In the genomic region with DNA sequence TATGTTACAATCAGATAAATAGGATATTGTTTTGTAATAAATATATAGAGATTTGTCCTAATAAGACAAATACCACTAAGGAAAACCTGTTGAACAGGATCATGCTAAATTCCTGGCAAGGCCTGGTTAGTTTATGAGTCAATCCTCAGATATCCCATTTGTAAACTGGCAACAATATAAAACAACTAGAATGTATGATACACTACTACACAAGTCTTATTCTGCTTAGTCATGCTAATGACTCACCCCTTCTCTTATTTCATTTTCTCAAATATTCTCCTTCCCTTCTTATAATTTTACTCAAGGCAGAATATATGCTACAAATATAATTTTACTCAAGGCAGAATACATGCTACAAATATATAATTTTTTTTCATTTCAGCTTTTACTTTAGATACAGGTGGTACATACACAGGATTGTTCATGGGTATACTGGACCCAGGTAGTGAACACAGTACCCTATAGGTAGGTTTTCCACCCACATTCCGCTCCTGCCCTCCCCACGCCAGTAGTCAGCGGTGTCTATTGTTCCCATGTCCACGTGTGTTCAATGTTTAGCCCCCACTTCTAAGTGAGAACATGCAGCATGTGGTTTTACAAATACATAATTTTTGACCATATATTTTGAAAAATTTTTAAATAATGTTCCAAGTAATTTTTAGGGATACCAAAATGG, we compare ENCODE assay signal across 10 cellular contexts. TPM values are rescaled to one million over a fixed set of nuclear protein-coding genes. Genes with fewer than 3 reads are reported as not detected.
A peak's percentile ranks its signal among the peaks of the same experiment; 100 is the strongest.
DNase-seq lines count a peak whose midpoint lies in the region; ATAC-seq and TF ChIP-seq lines count a peak whose summit lies in the region.
"Had no signal": no experiment of that assay in that cellular context is flagged by ENCODE, and none has a peak within 500 bp of the region (broad histone marks: within the 10 kb centered on the region; RNA-seq: fewer than 3 reads in every experiment).

No MANE protein-coding gene starts in this region.

- DNase-seq in Right ventricle myocardium inferior (ENCODE audit: missing footprints) (no peak), cardiac septum (ENCODE audit: low spot score) (no peak), brain pericyte (ENCODE audit: low read depth, low spot score) (peak; percentile 50), left colon (no peak), ovary (no peak)
- DNase-seq in stimulated activated CD8-positive, alpha-beta memory T cell treated with anti-CD3 and anti-CD28 coated beads, Interleukin-4, amount 100 ng/mL, for 48 hours = no peak
- no peak for DNase-seq in effector CD8-positive, alpha-beta T cell (lab: John Stamatoyannopoulos, UW)
- no peak for DNase-seq in stimulated activated naive CD8-positive, alpha-beta T cell treated with anti-CD3 and anti-CD28 coated beads, Interleukin-15, amount 100 ng/mL, for 72 hours
- DNase-seq: DMS79 treated with DMSO at 0.1 percent for 48 hours had no signal

- TF ChIP-seq POLR2A in ovary (IDR thresholded peaks at IDR 0.05) = no peak

- no peak for TF ChIP-seq CTCF in ovary (IDR thresholded peaks at IDR 0.05)

- no peak overlapping the region for H3K4me3 Mint-ChIP-seq in stimulated activated naive CD8-positive, alpha-beta T cell treated with anti-CD3 and anti-CD28 coated beads, Interleukin-15, amount 100 ng/mL, for 72 hours

- no peak overlapping the region for H3K27ac ChIP-seq in ovary

- no peaks in the 10 kb centered on the region for H3K27me3 Mint-ChIP-seq in stimulated activated naive CD8-positive, alpha-beta T cell treated with anti-CD3 and anti-CD28 coated beads, Interleukin-15, amount 100 ng/mL, for 72 hours

- no peak overlapping the region for H3K4me3 ChIP-seq in ovary

- WGBS in ovary, 3 donors = 81 to 88% (median 83%) methylated on average over 4 of the region's 4 CpGs

- no peak for TF ChIP-seq EP300 in ovary (IDR thresholded peaks at IDR 0.05)

- ATAC-seq in Right ventricle myocardium inferior (peak; percentile 53), left colon (peak; percentile 42)
- no peak for ATAC-seq in stimulated activated naive CD8-positive, alpha-beta T cell treated with anti-CD3 and anti-CD28 coated beads, Interleukin-15, amount 100 ng/mL, for 72 hours

- H3K9me3 ChIP-seq in ovary = no peaks in the 10 kb centered on the region

- H3K9me3 Mint-ChIP-seq in stimulated activated naive CD8-positive, alpha-beta T cell treated with anti-CD3 and anti-CD28 coated beads, Interleukin-15, amount 100 ng/mL, for 72 hours = no peaks in the 10 kb centered on the region

- H3K4me1 ChIP-seq in ovary (ENCODE audit: insufficient read depth) = peaks cover 5% of the 10 kb centered on the region

- no peak overlapping the region for H3K27ac Mint-ChIP-seq in stimulated activated naive CD8-positive, alpha-beta T cell treated with anti-CD3 and anti-CD28 coated beads, Interleukin-15, amount 100 ng/mL, for 72 hours

- intact Hi-C loops in Right ventricle myocardium inferior (cut with DNase I) = no loop called here
- intact Hi-C loops in cardiac septum (cut with DNase I) = no loop called here
- intact Hi-C loops in left colon (cut with DNase I, micrococcal nuclease) = no loop called here
- intact Hi-C loops in ovary (cut with DNase I) = no loop called here

- H3K36me3 ChIP-seq in ovary = no peaks in the 10 kb centered on the region

- H3K4me1 Mint-ChIP-seq in stimulated activated naive CD8-positive, alpha-beta T cell treated with anti-CD3 and anti-CD28 coated beads, Interleukin-15, amount 100 ng/mL, for 72 hours = peaks cover 80% of the 10 kb centered on the region

- H3K27me3 ChIP-seq in ovary = no peaks in the 10 kb centered on the region

RNA-seq across cellular contexts. Expression of a gene that starts 6.3 kb away (rescaled TPM):
- total RNA-seq in Right ventricle myocardium inferior (32.1 TPM), cardiac septum (28.4 TPM), left colon (10 to 100 TPM; 21.9 to 35.2 TPM), ovary (10 to 100 TPM; 27.7 to 40.1 (median 37.2) TPM)
- polyA plus RNA-seq in ovary = 10 to 100 TPM; 39.6 to 55.3 TPM

RNA-seq across cellular contexts. Expression of a gene that starts 17.3 kb away (rescaled TPM):
- total RNA-seq in Right ventricle myocardium inferior (197 TPM), cardiac septum (182 TPM), left colon (10 to 100 TPM in 1 of 2 donors, under 1 TPM in 1; 0.92 to 12.9 TPM), ovary (10 to 100 TPM in 1 of 7 donors, 1 to 10 TPM in 5, under 1 TPM in 1; 0.48 to 27.4 (median 3.0) TPM)
- polyA plus RNA-seq in ovary = 1 to 10 TPM; 2.9 to 7.5 TPM
- polyA plus RNA-seq: neural cell had no signal

RNA-seq across cellular contexts. Expression of a gene that starts 42.8 kb away (rescaled TPM):
- 0.38 TPM for total RNA-seq in Right ventricle myocardium inferior
- 0.67 TPM for total RNA-seq in cardiac septum
- not detected for total RNA-seq in left colon
- 1 to 10 TPM; 1.3 to 3.3 (median 1.7) TPM for total RNA-seq in ovary
- 1 to 10 TPM in 1 of 2 donors, under 1 TPM in 1; 0.72 to 1.6 TPM for polyA plus RNA-seq in ovary
